ENCODE assay signal across 14 cellular contexts in genomic region chr15:73143763-73144155, GRCh38.
"Had no signal": no experiment of that assay in that cellular context is flagged by ENCODE, and none has a peak within 500 bp of the region (broad histone marks: within the 10 kb centered on the region; RNA-seq: fewer than 3 reads in every experiment).

No MANE protein-coding gene starts in this region.

- ATAC-seq: esophagus mucosa, T-cell had no signal

- DNase-seq: activated CD8-positive, alpha-beta memory T cell treated with anti-CD3 and anti-CD28 coated beads, Interleukin-2, amount 50 U/mL, for 4 hours; activated effector memory CD4-positive, alpha-beta T cell treated with anti-CD3 and anti-CD28 coated beads, Interleukin-2, amount 50 U/mL, for 16 hours; islet precursor cell; pancreas; Right ventricle myocardium superior; sigmoid colon; SK-N-SH; spleen; T-cell; tibial artery; uterus had no signal

- H3K27me3 Mint-ChIP-seq: T-cell had no signal

- H3K9me3 Mint-ChIP-seq: T-cell had no signal

- H3K4me3 Mint-ChIP-seq: T-cell had no signal

- FAIRE-seq: endometrium, pancreas, TTC549 had no signal
